1 cellular context compared by ENCODE assay signal in the genomic region with DNA sequence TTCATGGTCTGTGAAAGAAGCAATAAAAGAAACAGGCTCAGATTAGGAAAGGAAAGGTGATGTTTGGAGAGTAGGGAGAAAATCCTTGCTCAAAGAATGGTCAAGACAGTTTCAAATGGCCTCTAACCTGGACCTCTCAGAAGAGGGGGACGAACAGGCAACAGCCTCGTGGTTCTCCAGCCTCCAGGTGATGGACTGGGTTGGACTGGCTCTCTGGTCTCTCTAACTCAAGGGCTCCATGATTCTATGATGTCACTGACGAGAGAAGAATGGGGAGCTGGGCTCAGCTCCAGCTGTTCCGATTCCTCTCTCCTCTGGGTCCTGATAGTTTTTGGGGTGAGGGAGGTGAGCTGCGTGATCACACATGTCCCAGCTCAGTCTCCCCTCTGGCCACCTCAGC.
TF ChIP-seq lines count a peak whose summit lies in the region.

A gene (plus strand): TSS at position 301 of the 400 bp plus-strand sequence. CDS start 327 bp downstream, outside the sequence.

TF ChIP-seq in A549, 52 proteins besides CTCF, POLR2A, EP300 and RAD21:
- TF ChIP-seq, protein P1, sequence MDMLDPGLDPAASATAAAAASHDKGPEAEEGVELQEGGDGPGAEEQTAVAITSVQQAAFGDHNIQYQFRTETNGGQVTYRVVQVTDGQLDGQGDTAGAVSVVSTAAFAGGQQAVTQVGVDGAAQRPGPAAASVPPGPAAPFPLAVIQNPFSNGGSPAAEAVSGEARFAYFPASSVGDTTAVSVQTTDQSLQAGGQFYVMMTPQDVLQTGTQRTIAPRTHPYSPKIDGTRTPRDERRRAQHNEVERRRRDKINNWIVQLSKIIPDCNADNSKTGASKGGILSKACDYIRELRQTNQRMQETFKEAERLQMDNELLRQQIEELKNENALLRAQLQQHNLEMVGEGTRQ (IDR thresholded peaks at IDR 0.05), result no peak
- TF ChIP-seq, protein P2, sequence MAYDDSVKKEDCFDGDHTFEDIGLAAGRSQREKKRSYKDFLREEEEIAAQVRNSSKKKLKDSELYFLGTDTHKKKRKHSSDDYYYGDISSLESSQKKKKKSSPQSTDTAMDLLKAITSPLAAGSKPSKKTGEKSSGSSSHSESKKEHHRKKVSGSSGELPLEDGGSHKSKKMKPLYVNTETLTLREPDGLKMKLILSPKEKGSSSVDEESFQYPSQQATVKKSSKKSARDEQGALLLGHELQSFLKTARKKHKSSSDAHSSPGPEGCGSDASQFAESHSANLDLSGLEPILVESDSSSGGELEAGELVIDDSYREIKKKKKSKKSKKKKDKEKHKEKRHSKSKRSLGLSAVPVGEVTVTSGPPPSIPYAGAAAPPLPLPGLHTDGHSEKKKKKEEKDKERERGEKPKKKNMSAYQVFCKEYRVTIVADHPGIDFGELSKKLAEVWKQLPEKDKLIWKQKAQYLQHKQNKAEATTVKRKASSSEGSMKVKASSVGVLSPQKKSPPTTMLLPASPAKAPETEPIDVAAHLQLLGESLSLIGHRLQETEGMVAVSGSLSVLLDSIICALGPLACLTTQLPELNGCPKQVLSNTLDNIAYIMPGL (CRISPR knock-in tag; IDR thresholded peaks at IDR 0.05; ENCODE audit: borderline replicate concordance), result no peak
- TF ChIP-seq CHD4 (IDR thresholded peaks at IDR 0.05; ENCODE audit: borderline replicate concordance) (no peak), CHD2 (IDR thresholded peaks at IDR 0.05; ENCODE audit: low read length, partially characterized antibody) (no peak), HEYL (CRISPR knock-in tag; IDR thresholded peaks at IDR 0.05) (no peak), ESRRA (IDR thresholded peaks at IDR 0.05; ENCODE audit: borderline replicate concordance, low read length) (no peak), ZC3H11A (IDR thresholded peaks at IDR 0.05) (no peak), EHF (CRISPR knock-in tag; IDR thresholded peaks at IDR 0.05) (no peak), HOXB5 (CRISPR knock-in tag; IDR thresholded peaks at IDR 0.05) (no peak), NPAS2 (CRISPR knock-in tag; IDR thresholded peaks at IDR 0.05; ENCODE audit: borderline replicate concordance) (no peak)
